28 cellular contexts compared by ENCODE assay signal in genomic region chr20:11362450-11362849, GRCh38.
"Had no signal": no experiment of that assay in that cellular context is flagged by ENCODE, and none has a peak within 500 bp of the region (broad histone marks: within the 10 kb centered on the region; RNA-seq: fewer than 3 reads in every experiment).

No MANE protein-coding gene starts in this region.

- H3K27me3 ChIP-seq: colonic mucosa, esophagus muscularis mucosa, esophagus squamous epithelium, foreskin keratinocyte, gastrocnemius medialis, gastroesophageal sphincter, heart left ventricle, heart right ventricle, hepatocyte had no signal

- H3K36me3 ChIP-seq: colonic mucosa, esophagus muscularis mucosa, esophagus squamous epithelium, gastrocnemius medialis, gastroesophageal sphincter, heart left ventricle, heart right ventricle had no signal

- ATAC-seq: effector memory CD8-positive, alpha-beta T cell; esophagus mucosa; foreskin keratinocyte; gastrocnemius medialis; gastroesophageal sphincter; heart left ventricle; heart right ventricle had no signal

- H3K27ac ChIP-seq: colonic mucosa, coronary artery, dorsolateral prefrontal cortex, epithelial cell of prostate, esophagus muscularis mucosa, esophagus squamous epithelium, foreskin keratinocyte, gastrocnemius medialis, gastroesophageal sphincter, heart left ventricle, heart right ventricle, hepatocyte had no signal

- H3K9me3 ChIP-seq: colonic mucosa, esophagus muscularis mucosa, esophagus squamous epithelium, gastrocnemius medialis, gastroesophageal sphincter had no signal

- H2AFZ ChIP-seq: hepatocyte had no signal

- H3K79me2 ChIP-seq: hepatocyte had no signal

- H3K4me3 ChIP-seq: colonic mucosa, coronary artery, dorsolateral prefrontal cortex, esophagus muscularis mucosa, esophagus squamous epithelium, gastrocnemius medialis, gastroesophageal sphincter, heart left ventricle, heart right ventricle, hepatocyte had no signal

- H3K4me1 ChIP-seq: colonic mucosa, esophagus muscularis mucosa, foreskin keratinocyte, gastrocnemius medialis, gastroesophageal sphincter, heart left ventricle, heart right ventricle had no signal

- DNase-seq: colonic mucosa; cortex of kidney; dermis blood vessel endothelial cell; dorsolateral prefrontal cortex; effector CD4-positive, alpha-beta T cell; effector CD8-positive, alpha-beta T cell; effector memory CD4-positive, alpha-beta T cell; effector memory CD8-positive, alpha-beta T cell; endodermal cell; erythroblast; esophagus squamous epithelium; foreskin fibroblast; foreskin keratinocyte; foreskin melanocyte; gastrocnemius medialis; glutamatergic neuron; head of caudate nucleus; heart left ventricle; heart right ventricle had no signal

- H3K4me2 ChIP-seq: hepatocyte had no signal

- FAIRE-seq: endometrium, endothelial cell of umbilical vein, frontal cortex had no signal
